Comparison of ENCODE assay signal across 12 cellular contexts in the genomic region with DNA sequence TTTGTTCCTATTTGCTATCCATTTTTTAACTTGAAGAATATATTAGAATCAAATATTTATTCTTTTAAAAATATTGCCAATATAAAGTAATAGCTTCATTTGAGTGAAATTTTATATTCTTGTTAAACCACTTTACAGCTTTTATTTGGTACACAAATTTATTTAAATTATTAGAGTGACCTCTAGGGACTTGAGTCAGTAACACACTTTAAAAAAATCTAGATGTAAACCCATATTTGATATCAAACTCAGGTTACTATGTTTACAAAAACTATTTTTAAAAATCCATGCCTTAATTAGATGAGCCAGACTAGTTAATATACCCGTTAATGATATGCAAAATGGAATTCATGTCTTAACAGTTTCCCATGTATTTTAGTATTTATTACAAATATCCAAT.
DNase-seq lines count a peak whose midpoint lies in the region; ATAC-seq, FAIRE-seq and TF ChIP-seq lines count a peak whose summit lies in the region.
"Had no signal": no experiment of that assay in that cellular context is flagged by ENCODE, and none has a peak within 500 bp of the region (broad histone marks: within the 10 kb centered on the region; RNA-seq: fewer than 3 reads in every experiment).

No MANE protein-coding gene starts in this region.

- no peak for ATAC-seq in HCT116
- ATAC-seq in GM21619 (IDR thresholded peaks at IDR 0.05; ENCODE audit: unreplicated experiment): no peak
- ATAC-seq in HG03175 (IDR thresholded peaks at IDR 0.05; ENCODE audit: unreplicated experiment): no peak

- no peak for TF ChIP-seq POLR2A in HCT116 (IDR thresholded peaks at IDR 0.05; ENCODE audit: borderline replicate concordance, extremely low read depth, insufficient read depth, insufficient read length)

- POLR2A ChIA-PET in A673 (lab: Charles Lee; ENCODE audit: low non-redundant PET): no interaction called here
- POLR2A ChIA-PET in HCT116 (lab: Charles Lee): no interaction called here

- no peaks in the 10 kb centered on the region for H3K27me3 Mint-ChIP-seq in astrocyte (ENCODE audit: low read depth, unreplicated experiment)
- H3K27me3 Mint-ChIP-seq: stimulated activated naive CD8-positive, alpha-beta T cell treated with anti-CD3 and anti-CD28 coated beads, Interleukin-15, Interleukin-2, amounts not matched to agents 100 ng/mL and 50 ng/mL, for 24 hours had no signal

- H3K9me3 ChIP-seq in A673 (ENCODE audit: low read depth, low read length, poor library complexity, severe bottlenecking) (no peaks in the 10 kb centered on the region), HCT116 (ENCODE audit: control insufficient read depth in 1 of 2, insufficient read depth in 1 of 2, low read depth in 1 of 2, low read length in 2 of 2) (no peaks in the 10 kb centered on the region), astrocyte (ENCODE audit: insufficient read depth, low read depth, low read length) (no peaks in the 10 kb centered on the region)

- no peak overlapping the region for H3K27ac Mint-ChIP-seq in astrocyte (ENCODE audit: unreplicated experiment)
- H3K27ac Mint-ChIP-seq: stimulated activated naive CD8-positive, alpha-beta T cell treated with anti-CD3 and anti-CD28 coated beads, Interleukin-15, Interleukin-2, amounts not matched to agents 100 ng/mL and 50 ng/mL, for 24 hours had no signal

- H2AFZ ChIP-seq in HCT116 (ENCODE audit: low read depth, low read length, poor library complexity, severe bottlenecking) (no peak overlapping the region), astrocyte (ENCODE audit: low read depth, low read length) (no peak overlapping the region)

- RAD21 ChIA-PET in HCT116 (lab: Charles Lee; ENCODE audit: low non-redundant PET in 1 of 2, low total read pairs in 2 of 2, uncharacterized antibody in 2 of 2, unreplicated experiment in 2 of 2): interaction anchor here (1.2 to 1.6 kb wide), 3 partner anchors 62 to 413 kb away, joined by 3 to 5 read pairs (median 3); no protein-coding TSS in a partner anchor

- H3K9me2 ChIP-seq in HCT116 (ENCODE audit: insufficient read depth): no peaks in the 10 kb centered on the region

- no peak overlapping the region for H3K4me3 Mint-ChIP-seq in astrocyte (ENCODE audit: unreplicated experiment)
- H3K4me3 Mint-ChIP-seq: stimulated activated naive CD8-positive, alpha-beta T cell treated with anti-CD3 and anti-CD28 coated beads, Interleukin-15, Interleukin-2, amounts not matched to agents 100 ng/mL and 50 ng/mL, for 24 hours had no signal

- no peak for FAIRE-seq in astrocyte (lab: Jason Lieb, UNC)

- peaks cover 24% of the 10 kb centered on the region for H3K36me3 Mint-ChIP-seq in astrocyte (ENCODE audit: low read depth, unreplicated experiment)

- H3K4me3 ChIP-seq in A673 (ENCODE audit: low read depth, low read length, poor library complexity, severe bottlenecking): no peak overlapping the region
- H3K4me3 ChIP-seq in HCT116 (replicated peaks in 1 of 2; ENCODE audit: low read depth in 1 of 2, low read length in 2 of 2): no peak overlapping the region
- no peak overlapping the region for H3K4me3 ChIP-seq in astrocyte (ENCODE audit: insufficient read depth, low read depth, low read length)

- no peak for DNase-seq in A673 (ENCODE audit: low spot score)
- no peak for DNase-seq in HCT116 (ENCODE audit: low read depth, low spot score)
- DNase-seq in astrocyte (ENCODE audit: low read depth): no peak
- DNase-seq in midbrain (lab: John Stamatoyannopoulos, UW): peak; percentile 23
- DNase-seq in foreskin melanocyte: no peak
- no peak for DNase-seq in NCI-H1105 (lab: John Stamatoyannopoulos, UW)
- DNase-seq: DMS79, retina, SHP77 had no signal

- H3K9ac ChIP-seq in HCT116 (ENCODE audit: low read length) (no peak overlapping the region), astrocyte (ENCODE audit: low read length) (no peak overlapping the region)

- peak; percentile 43; the same call in 1 of the 2 replicates for TF ChIP-seq RAD21 in HCT116 (IDR thresholded peaks at IDR 0.05; ENCODE audit: low read depth)

- no peaks in the 10 kb centered on the region for H4K20me1 ChIP-seq in HCT116 (ENCODE audit: insufficient read depth)
- H4K20me1 ChIP-seq in astrocyte (ENCODE audit: insufficient read depth, low read length): peaks cover 21% of the 10 kb centered on the region

- TF ChIP-seq CTCF in A673 (conservative IDR thresholded peaks at IDR 0.05; ENCODE audit: low read depth, low read length): peak; percentile 53; the same call in 1 of the 2 replicates
- TF ChIP-seq CTCF in HCT116 (IDR thresholded peaks at IDR 0.05 in 2 of 3, conservative IDR thresholded peaks at IDR 0.05 in 1 of 3; ENCODE audit: borderline replicate concordance in 1 of 3, insufficient read depth in 1 of 3, low read depth in 2 of 3, low read length in 2 of 3): peak in 2 of 3 experiments; percentile 31 to 36; a peak in 2 of 6 replicates
- TF ChIP-seq CTCF in astrocyte (IDR thresholded peaks at IDR 0.05; ENCODE audit: insufficient read depth, low read depth, low read length): no peak

- BruUV-seq in A673 (replicated peaks; lab: Mats Ljungman, UMichigan): no TSS peak
- BruUV-seq in HCT116 (replicated peaks; lab: Mats Ljungman, UMichigan): no TSS peak

- intact Hi-C loops in A673 (cut with micrococcal nuclease; ENCODE audit: unreplicated experiment) (loop anchor here (1.0 to 5.0 kb wide), 4 partner anchors 65 to 413 kb away; a partner anchor contains a TSS), HCT116 (cut with micrococcal nuclease) (loop anchor here (1.0 to 5.0 kb wide), 2 partner anchors 60 to 313 kb away; no protein-coding TSS in a partner anchor)

- H3K27me3 ChIP-seq in A673 (replicated peaks; ENCODE audit: insufficient read depth, low read depth, low read length, poor library complexity) (no peaks in the 10 kb centered on the region), HCT116 (ENCODE audit: insufficient read depth, low read length) (no peaks in the 10 kb centered on the region), astrocyte (ENCODE audit: insufficient read depth, low read length) (no peaks in the 10 kb centered on the region)

- H3K4me1 Mint-ChIP-seq in astrocyte (ENCODE audit: low read depth, unreplicated experiment): peaks cover 48% of the 10 kb centered on the region

- no peaks in the 10 kb centered on the region for H3K4me1 ChIP-seq in A673 (ENCODE audit: insufficient read depth, low read length, poor library complexity, severe bottlenecking)
- peaks cover 0 to 6% of the 10 kb centered on the region in 2 experiments; a peak in 1 of 4 replicates for H3K4me1 ChIP-seq in HCT116 (ENCODE audit: control insufficient read depth in 1 of 2, insufficient read depth in 2 of 2, low read length in 2 of 2)
- H3K4me1 ChIP-seq in astrocyte (ENCODE audit: insufficient read depth, low read length): peaks cover 43% of the 10 kb centered on the region

- H3K27ac ChIP-seq in A673 (ENCODE audit: low read depth, low read length, poor library complexity, severe bottlenecking) (no peak overlapping the region), HCT116 (ENCODE audit: low read depth, low read length) (no peak overlapping the region), astrocyte (ENCODE audit: low read depth, low read length) (peak overlapping the region; percentile 94)

- H3K36me3 ChIP-seq in A673 (ENCODE audit: insufficient read depth, low read length, poor library complexity, severe bottlenecking): peaks cover 47% of the 10 kb centered on the region
- 0 out of 4 replicates have a peak, but pooled peaks cover 5 to 7% of the 10 kb centered on the region in 2 experiments for H3K36me3 ChIP-seq in HCT116 (ENCODE audit: control insufficient read depth in 1 of 2, insufficient read depth in 2 of 2, low read length in 2 of 2)
- H3K36me3 ChIP-seq in astrocyte (ENCODE audit: insufficient read depth, low read length): peaks cover 52% of the 10 kb centered on the region

- H3K9me3 Mint-ChIP-seq in astrocyte (ENCODE audit: unreplicated experiment): no peaks in the 10 kb centered on the region
- H3K9me3 Mint-ChIP-seq: stimulated activated naive CD8-positive, alpha-beta T cell treated with anti-CD3 and anti-CD28 coated beads, Interleukin-15, Interleukin-2, amounts not matched to agents 100 ng/mL and 50 ng/mL, for 24 hours had no signal

- H3K79me2 ChIP-seq in HCT116 (ENCODE audit: insufficient read depth, low read length): no peaks in the 10 kb centered on the region
- H3K79me2 ChIP-seq in astrocyte (ENCODE audit: insufficient read depth, low read length): peaks cover 57% of the 10 kb centered on the region

- CTCF ChIA-PET in A673 (lab: Charles Lee) (interaction anchor here (0.6 to 2.0 kb wide), 6 partner anchors 47 to 490 kb away, joined by 3 to 17 read pairs (median 9); a partner anchor contains a TSS), HCT116 (lab: Charles Lee) (interaction anchor here (0.7 to 3.3 kb wide), 14 partner anchors 9 to 490 kb away, joined by 3 to 32 read pairs (median 6); no protein-coding TSS in a partner anchor)

- no peak overlapping the region for H3K4me2 ChIP-seq in HCT116 (ENCODE audit: low read length)
- H3K4me2 ChIP-seq in astrocyte (ENCODE audit: low read length): no peak overlapping the region

TF ChIP-seq in HCT116, 20 proteins besides CTCF, POLR2A, EP300 and RAD21 (continues in another document):
- TF ChIP-seq, protein P1, sequence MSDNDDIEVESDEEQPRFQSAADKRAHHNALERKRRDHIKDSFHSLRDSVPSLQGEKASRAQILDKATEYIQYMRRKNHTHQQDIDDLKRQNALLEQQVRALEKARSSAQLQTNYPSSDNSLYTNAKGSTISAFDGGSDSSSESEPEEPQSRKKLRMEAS (IDR thresholded peaks at IDR 0.05): no peak
- no peak for TF ChIP-seq SIN3A (IDR thresholded peaks at IDR 0.05; ENCODE audit: low read depth)
- no peak for TF ChIP-seq EGR1 (IDR thresholded peaks at IDR 0.05; ENCODE audit: low read depth)
- TF ChIP-seq FOSL1 (IDR thresholded peaks at IDR 0.05; ENCODE audit: low read depth): no peak
- no peak for TF ChIP-seq JUND (IDR thresholded peaks at IDR 0.05)
- no peak for TF ChIP-seq EZH2phosphoT487 (IDR thresholded peaks at IDR 0.05; ENCODE audit: borderline replicate concordance)
- no peak for TF ChIP-seq ELF1 (IDR thresholded peaks at IDR 0.05; ENCODE audit: borderline replicate concordance, low read depth)
- TF ChIP-seq CBX3 (IDR thresholded peaks at IDR 0.05; ENCODE audit: low read depth): no peak
- TF ChIP-seq, protein P2, sequence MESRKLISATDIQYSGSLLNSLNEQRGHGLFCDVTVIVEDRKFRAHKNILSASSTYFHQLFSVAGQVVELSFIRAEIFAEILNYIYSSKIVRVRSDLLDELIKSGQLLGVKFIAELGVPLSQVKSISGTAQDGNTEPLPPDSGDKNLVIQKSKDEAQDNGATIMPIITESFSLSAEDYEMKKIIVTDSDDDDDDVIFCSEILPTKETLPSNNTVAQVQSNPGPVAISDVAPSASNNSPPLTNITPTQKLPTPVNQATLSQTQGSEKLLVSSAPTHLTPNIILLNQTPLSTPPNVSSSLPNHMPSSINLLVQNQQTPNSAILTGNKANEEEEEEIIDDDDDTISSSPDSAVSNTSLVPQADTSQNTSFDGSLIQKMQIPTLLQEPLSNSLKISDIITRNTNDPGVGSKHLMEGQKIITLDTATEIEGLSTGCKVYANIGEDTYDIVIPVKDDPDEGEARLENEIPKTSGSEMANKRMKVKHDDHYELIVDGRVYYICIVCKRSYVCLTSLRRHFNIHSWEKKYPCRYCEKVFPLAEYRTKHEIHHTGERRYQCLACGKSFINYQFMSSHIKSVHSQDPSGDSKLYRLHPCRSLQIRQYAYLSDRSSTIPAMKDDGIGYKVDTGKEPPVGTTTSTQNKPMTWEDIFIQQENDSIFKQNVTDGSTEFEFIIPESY (IDR thresholded peaks at IDR 0.05; ENCODE audit: extremely low read depth, insufficient replicate concordance, low read length): no peak
